In genomic region chr2:174395284-174395968, GRCh38 we compare ENCODE assay signal across 8 cellular contexts. TPM values are rescaled to one million over a fixed set of nuclear protein-coding genes. Genes with fewer than 3 reads are reported as not detected.
DNase-seq lines count a peak whose midpoint lies in the region; ATAC-seq, FAIRE-seq and TF ChIP-seq lines count a peak whose summit lies in the region.

Gene SCRN3, plus strand, starts transcription at chr2:174395730. Its CDS starts 2,554 bp downstream, at chr2:174398284.

- H2AFZ ChIP-seq in astrocyte (ENCODE audit: low read depth, low read length), result peak within 1 kb of the TSS; percentile 87

- H3K4me1 ChIP-seq in astrocyte (ENCODE audit: insufficient read depth, low read length) (peaks cover 11% of the 10 kb centered on the region), rectal smooth muscle tissue (ENCODE audit: control insufficient read depth, insufficient read depth, low read length) (peaks cover 14% of the 10 kb centered on the region), aorta (ENCODE audit: control insufficient read depth in 1 of 2, insufficient read depth in 2 of 2, low read length in 2 of 2) (peaks cover 1 to 3% of the 10 kb centered on the region in 2 donors)

- H3K9me3 ChIP-seq in astrocyte (ENCODE audit: insufficient read depth, low read depth, low read length) (no peaks in the 10 kb centered on the region), aorta (ENCODE audit: control insufficient read depth, low read length) (no peaks in the 10 kb centered on the region)

- H3K4me3 Mint-ChIP-seq in astrocyte (ENCODE audit: unreplicated experiment), result peak within 1 kb of the TSS; percentile 97

- H3K9me3 Mint-ChIP-seq in astrocyte (ENCODE audit: unreplicated experiment), result no peaks in the 10 kb centered on the region

- FAIRE-seq in astrocyte (lab: Jason Lieb, UNC), result peak; percentile 73

- WGBS in aorta, 2 donors, result 0 to 1% methylated on average over 35 of the region's 35 CpGs

- peaks cover 11% of the 10 kb centered on the region for H4K20me1 ChIP-seq in astrocyte (ENCODE audit: insufficient read depth, low read length)

- peaks cover under 1% of the 10 kb centered on the region for H3K36me3 Mint-ChIP-seq in astrocyte (ENCODE audit: low read depth, unreplicated experiment)

- H3K27ac Mint-ChIP-seq in astrocyte (ENCODE audit: unreplicated experiment), result peak within 1 kb of the TSS; percentile 92

- H3K9ac ChIP-seq in astrocyte (ENCODE audit: low read length), result peak within 1 kb of the TSS; percentile 92
- peak within 1 kb of the TSS; percentile 76 for H3K9ac ChIP-seq in rectal smooth muscle tissue (ENCODE audit: low read length)

- no peaks in the 10 kb centered on the region for H3K27me3 Mint-ChIP-seq in astrocyte (ENCODE audit: low read depth, unreplicated experiment)

- H3K4me1 Mint-ChIP-seq in astrocyte (ENCODE audit: low read depth, unreplicated experiment), result peaks cover 12% of the 10 kb centered on the region

- no peaks in the 10 kb centered on the region for H3K27me3 ChIP-seq in astrocyte (ENCODE audit: insufficient read depth, low read length)
- no peaks in the 10 kb centered on the region for H3K27me3 ChIP-seq in rectal smooth muscle tissue (ENCODE audit: control insufficient read depth, insufficient read depth, low read length)
- H3K27me3 ChIP-seq in aorta (ENCODE audit: control insufficient read depth in 1 of 2, insufficient read depth in 2 of 2, low read length in 1 of 2), result no peaks in the 10 kb centered on the region

- intact Hi-C loops in aorta (cut with DNase I), result loop anchor here in 1 of 2 donors (2.0 kb wide), 1 partner anchor 41 kb away; no protein-coding TSS in a partner anchor

- no peak for TF ChIP-seq CTCF in astrocyte (IDR thresholded peaks at IDR 0.05; ENCODE audit: insufficient read depth, low read depth, low read length)

- H3K27ac ChIP-seq in astrocyte (ENCODE audit: low read depth, low read length) (peak within 1 kb of the TSS; percentile 84), rectal smooth muscle tissue (ENCODE audit: low read depth, low read length) (peak within 1 kb of the TSS; percentile 79), aorta (ENCODE audit: low read depth in 1 of 2, low read length in 2 of 2) (peak within 1 kb of the TSS in 1 of 2 donors; percentile 91)

- peak within 1 kb of the TSS; percentile 93 for H3K4me3 ChIP-seq in astrocyte (ENCODE audit: insufficient read depth, low read depth, low read length)
- H3K4me3 ChIP-seq in rectal smooth muscle tissue (ENCODE audit: low read length), result peak within 1 kb of the TSS; percentile 84
- H3K4me3 ChIP-seq in aorta (ENCODE audit: low read length in 2 of 2), result peak within 1 kb of the TSS; percentile 79 to 99

- ATAC-seq in GM18498 (IDR thresholded peaks at IDR 0.05; ENCODE audit: unreplicated experiment), result peak; percentile 95
- peak; percentile 97 for ATAC-seq in HG02884 (IDR thresholded peaks at IDR 0.05; ENCODE audit: unreplicated experiment)
- peak; percentile 93 for ATAC-seq in aorta (ENCODE audit: low FRiP score)

- DNase-seq in NCI-H1694 treated with DMSO at 0.1 percent for 48 hours (lab: John Stamatoyannopoulos, UW) (peak; percentile 67), T-helper 22 cell (ENCODE audit: low read depth) (peak; percentile 76), astrocyte (ENCODE audit: low read depth) (peak; percentile 72), hepatic stellate cell (ENCODE audit: low spot score) (peak; percentile 77), aorta (peak; percentile 80 to 85)

- H3K4me2 ChIP-seq in astrocyte (ENCODE audit: low read length), result peak within 1 kb of the TSS; percentile 89

- H3K79me2 ChIP-seq in astrocyte (ENCODE audit: insufficient read depth, low read length), result peaks cover 46% of the 10 kb centered on the region

- H3K36me3 ChIP-seq in astrocyte (ENCODE audit: insufficient read depth, low read length) (peaks cover 4% of the 10 kb centered on the region), rectal smooth muscle tissue (ENCODE audit: control insufficient read depth, insufficient read depth, low read length) (no peaks in the 10 kb centered on the region), aorta (ENCODE audit: control insufficient read depth in 1 of 2, insufficient read depth in 2 of 2, low read length in 1 of 2) (no peaks in the 10 kb centered on the region)

RNA-seq across cellular contexts. Expression of gene SCRN3, which starts in this region (rescaled TPM):
- total RNA-seq in astrocyte (18.5 and 20.1 TPM in 2 replicates), aorta (10 to 100 TPM; 13.9 to 22.6 TPM)
- polyA plus RNA-seq in aorta, result 10 to 100 TPM; 12.7 to 19.3 TPM
